ENCODE assay signal across 1 cellular context in the genomic region with DNA sequence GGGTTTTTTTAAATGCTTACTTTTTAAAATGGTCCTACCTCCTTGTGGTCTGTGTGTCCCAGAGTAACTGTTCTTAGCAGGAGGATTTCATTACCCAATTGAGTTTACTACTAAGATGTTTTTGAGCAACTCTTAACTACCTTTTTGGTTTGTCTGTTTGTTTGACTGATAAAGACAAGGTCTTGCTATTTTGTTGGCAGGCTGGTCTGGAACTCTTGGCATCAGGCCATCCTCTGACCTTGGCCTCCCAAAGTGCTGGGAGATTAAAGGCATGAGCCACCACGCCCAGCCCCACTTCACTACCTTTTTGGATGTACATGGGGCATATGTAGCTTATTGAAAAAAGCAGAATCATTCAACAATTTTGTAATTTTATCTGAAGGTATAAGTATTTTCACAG.
TF ChIP-seq lines count a peak whose summit lies in the region.

No MANE protein-coding gene starts in this region.

TF ChIP-seq in K562, 482 proteins besides CTCF, POLR2A, EP300 and RAD21 (continued from another document):
- TF ChIP-seq, protein P1, sequence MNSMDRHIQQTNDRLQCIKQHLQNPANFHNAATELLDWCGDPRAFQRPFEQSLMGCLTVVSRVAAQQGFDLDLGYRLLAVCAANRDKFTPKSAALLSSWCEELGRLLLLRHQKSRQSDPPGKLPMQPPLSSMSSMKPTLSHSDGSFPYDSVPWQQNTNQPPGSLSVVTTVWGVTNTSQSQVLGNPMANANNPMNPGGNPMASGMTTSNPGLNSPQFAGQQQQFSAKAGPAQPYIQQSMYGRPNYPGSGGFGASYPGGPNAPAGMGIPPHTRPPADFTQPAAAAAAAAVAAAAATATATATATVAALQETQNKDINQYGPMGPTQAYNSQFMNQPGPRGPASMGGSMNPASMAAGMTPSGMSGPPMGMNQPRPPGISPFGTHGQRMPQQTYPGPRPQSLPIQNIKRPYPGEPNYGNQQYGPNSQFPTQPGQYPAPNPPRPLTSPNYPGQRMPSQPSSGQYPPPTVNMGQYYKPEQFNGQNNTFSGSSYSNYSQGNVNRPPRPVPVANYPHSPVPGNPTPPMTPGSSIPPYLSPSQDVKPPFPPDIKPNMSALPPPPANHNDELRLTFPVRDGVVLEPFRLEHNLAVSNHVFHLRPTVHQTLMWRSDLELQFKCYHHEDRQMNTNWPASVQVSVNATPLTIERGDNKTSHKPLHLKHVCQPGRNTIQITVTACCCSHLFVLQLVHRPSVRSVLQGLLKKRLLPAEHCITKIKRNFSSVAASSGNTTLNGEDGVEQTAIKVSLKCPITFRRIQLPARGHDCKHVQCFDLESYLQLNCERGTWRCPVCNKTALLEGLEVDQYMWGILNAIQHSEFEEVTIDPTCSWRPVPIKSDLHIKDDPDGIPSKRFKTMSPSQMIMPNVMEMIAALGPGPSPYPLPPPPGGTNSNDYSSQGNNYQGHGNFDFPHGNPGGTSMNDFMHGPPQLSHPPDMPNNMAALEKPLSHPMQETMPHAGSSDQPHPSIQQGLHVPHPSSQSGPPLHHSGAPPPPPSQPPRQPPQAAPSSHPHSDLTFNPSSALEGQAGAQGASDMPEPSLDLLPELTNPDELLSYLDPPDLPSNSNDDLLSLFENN (IDR thresholded peaks at IDR 0.05; ENCODE audit: low read depth in 2 of 2, low read length in 2 of 2) = no peak
- TF ChIP-seq BMI1 (IDR thresholded peaks at IDR 0.05; ENCODE audit: low read length) (no peak), MAFK (IDR thresholded peaks at IDR 0.05; ENCODE audit: low read length) (no peak)
